ENCODE assay signal across 2 cellular contexts in genomic region chr22:22258597-22259415, GRCh38. TPM values are rescaled to one million over a fixed set of nuclear protein-coding genes. Genes with fewer than 3 reads are reported as not detected.
"Had no signal": no experiment of that assay in that cellular context is flagged by ENCODE, and none has a peak within 500 bp of the region (broad histone marks: within the 10 kb centered on the region; RNA-seq: fewer than 3 reads in every experiment).

No MANE protein-coding gene starts in this region.

RNA-seq across cellular contexts. Expression of gene VPREB1, which starts 14.2 kb away (rescaled TPM):
- total RNA-seq: G401, GM12878 had no signal
- polyA plus RNA-seq: GM12878 had no signal
